In genomic region chr5:148382961-148383360, GRCh38 we compare ENCODE assay signal across 1 cellular context.
TF ChIP-seq lines count a peak whose summit lies in the region.

No MANE protein-coding gene starts in this region.

TF ChIP-seq in K562, 482 proteins besides CTCF, POLR2A, EP300 and RAD21:
- TF ChIP-seq PKNOX1 (IDR thresholded peaks at IDR 0.05) (no peak), CBX1 (IDR thresholded peaks at IDR 0.05; ENCODE audit: low read depth) (no peak), BACH1 (tag; IDR thresholded peaks at IDR 0.05) (0 out of 2 replicates have a peak, but pooled peaks have one; percentile 23), HMG20B (CRISPR knock-in tag; IDR thresholded peaks at IDR 0.05) (no peak)
